In genomic region chr2:230924470-230925341, GRCh38 we compare ENCODE assay signal across 8 cellular contexts.
DNase-seq lines count a peak whose midpoint lies in the region; ATAC-seq and TF ChIP-seq lines count a peak whose summit lies in the region.

Gene GPR55 (minus strand): TSS chr2:230925242. CDS start chr2:230910962, 14,280 bp downstream.

- peak; percentile 59 for DNase-seq in Ammon's horn (ENCODE audit: low spot score)
- DNase-seq in T-helper 9 cell, result peak; percentile 38
- no peak for DNase-seq in choroid plexus epithelial cell (ENCODE audit: low read depth)
- peak; percentile 54 to 78 for DNase-seq in stimulated activated CD4-positive, alpha-beta T cell treated with anti-CD3 and anti-CD28 coated beads, Interleukin-12 subunit alpha, Interleukin-12 subunit beta, amount 100 ng/mL, for 24 hours (ENCODE audit: low read depth in 2 of 2)
- DNase-seq in EL, result no peak
- no peak for DNase-seq in NCI-H1436 treated with DMSO at 0.1 percent for 48 hours (lab: John Stamatoyannopoulos, UW)

- ATAC-seq in GM19025 (IDR thresholded peaks at IDR 0.05; ENCODE audit: low read depth, unreplicated experiment), result peak; percentile 30
- peak; percentile 31 for ATAC-seq in HG03108 (IDR thresholded peaks at IDR 0.05; ENCODE audit: unreplicated experiment)

- TF ChIP-seq CTCF in choroid plexus epithelial cell (conservative IDR thresholded peaks at IDR 0.05; ENCODE audit: low read depth, low read length), result peak; percentile 33

- no peak within 1 kb of the TSS for H3K4me3 ChIP-seq in choroid plexus epithelial cell (ENCODE audit: low read depth, low read length)

Comparison
In these comparisons a context has a peak if more than half of its experiments do, and no peak if none do; other contexts are left out.
1. DNase-seq: peak in Ammon's horn (single experiment), T-helper 9 cell (single experiment) and stimulated activated CD4-positive, alpha-beta T cell treated with anti-CD3 and anti-CD28 coated beads, Interleukin-12 subunit alpha, Interleukin-12 subunit beta, amount 100 ng/mL, for 24 hours (2 of 2); none in choroid plexus epithelial cell (single experiment), EL (single experiment) and NCI-H1436 treated with DMSO at 0.1 percent for 48 hours (single experiment).